15 cellular contexts compared by ENCODE assay signal in the genomic region with DNA sequence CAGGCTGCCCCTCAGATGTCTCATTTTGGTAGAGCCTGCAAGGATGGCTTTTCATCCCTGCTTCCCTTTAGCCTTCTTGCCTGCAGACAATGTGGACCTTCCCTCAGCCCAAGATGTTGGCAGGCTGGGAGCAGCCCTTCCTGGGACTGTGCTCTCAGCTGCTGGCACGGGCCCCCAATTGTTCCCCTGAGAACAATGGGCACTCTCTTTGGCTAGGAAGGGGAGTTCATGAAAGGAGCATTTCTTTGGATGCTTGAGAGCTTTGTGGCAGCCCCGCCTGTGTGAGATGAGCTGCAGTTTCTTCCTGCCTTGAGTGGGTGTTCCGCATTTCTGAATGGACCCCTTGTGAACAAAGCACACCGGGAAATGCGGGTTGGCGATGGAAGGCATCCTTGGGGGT. TPM values are rescaled to one million over a fixed set of nuclear protein-coding genes. Genes with fewer than 3 reads are reported as not detected.
A peak's percentile ranks its signal among the peaks of the same experiment; 100 is the strongest.
DNase-seq lines count a peak whose midpoint lies in the region; ATAC-seq and TF ChIP-seq lines count a peak whose summit lies in the region.
"Had no signal": no experiment of that assay in that cellular context is flagged by ENCODE, and none has a peak within 500 bp of the region (broad histone marks: within the 10 kb centered on the region; RNA-seq: fewer than 3 reads in every experiment).

No MANE protein-coding gene starts in this region.

- no peaks in the 10 kb centered on the region for H3K36me3 ChIP-seq in osteoblast (ENCODE audit: insufficient read depth, low read length)

- no peaks in the 10 kb centered on the region for H3K9me3 ChIP-seq in osteoblast (ENCODE audit: low read depth, low read length)

- intact Hi-C loops in head of caudate nucleus (cut with DNase I): no loop called here

- no peak for TF ChIP-seq CTCF in osteoblast (IDR thresholded peaks at IDR 0.05; ENCODE audit: extremely low read depth, low read depth, low read length)

- H3K4me3 ChIP-seq in osteoblast (ENCODE audit: insufficient read depth, low read length): no peak overlapping the region
- H3K4me3 ChIP-seq: K562, skin epidermis had no signal

- no peak overlapping the region for H3K4me2 ChIP-seq in osteoblast (ENCODE audit: insufficient read depth, low read length)

- peaks cover 17% of the 10 kb centered on the region for H4K20me1 ChIP-seq in osteoblast (ENCODE audit: insufficient read depth, low read length)

- H3K27me3 ChIP-seq in osteoblast (ENCODE audit: insufficient read depth, low read length): no peaks in the 10 kb centered on the region

- H3K79me2 ChIP-seq in osteoblast (ENCODE audit: insufficient read depth, low read length): peaks cover 2% of the 10 kb centered on the region

- ATAC-seq in HG03460 (IDR thresholded peaks at IDR 0.05; ENCODE audit: unreplicated experiment): no peak
- ATAC-seq: activated CD4-positive, alpha-beta T cell treated with anti-CD3 and anti-CD28 coated beads for 36 hours; K562 had no signal

- H2AFZ ChIP-seq in osteoblast (ENCODE audit: low read length): no peak overlapping the region

- H3K4me1 ChIP-seq in osteoblast (ENCODE audit: insufficient read depth, low read length): no peaks in the 10 kb centered on the region

- DNase-seq in C1 segment of cervical spinal cord (lab: John Stamatoyannopoulos, UW) (peak in 12 of 14 donors; percentile 2 to 81 (median 52)), SW480 (ENCODE audit: low spot score) (peak; percentile 45), head of caudate nucleus (peak; percentile 46 to 92 (median 82)), osteoblast (ENCODE audit: insufficient read length, low spot score, missing footprints) (peak; percentile 6), kidney tubule cell (ENCODE audit: low spot score) (no peak), NCI-H524 (lab: John Stamatoyannopoulos, UW) (no peak), NCI-H2029 (lab: John Stamatoyannopoulos, UW) (no peak)
- DNase-seq: activated CD4-positive, alpha-beta T cell treated with anti-CD3 and anti-CD28 coated beads for 36 hours; foreskin fibroblast; immature natural killer cell; NCI-H526 treated with DMSO at 0.1 percent for 48 hours; RPMI8226 had no signal

- no peak overlapping the region for H3K27ac ChIP-seq in osteoblast (ENCODE audit: low read depth, low read length)

RNA-seq across cellular contexts. Expression of gene BSN, which starts 35.0 kb away (rescaled TPM):
- total RNA-seq in osteoblast: under 0.01 and 0.29 TPM in 2 replicates

RNA-seq across cellular contexts. Expression of gene DAG1, which starts 49.2 kb away (rescaled TPM):
- total RNA-seq in osteoblast: 55.4 and 58.3 TPM in 2 replicates

Comparison
In these comparisons a context has a peak if more than half of its experiments do, and no peak if none do; other contexts are left out.
1. DNase-seq: peak in C1 segment of cervical spinal cord (12 of 14), SW480 (single experiment), head of caudate nucleus (42 of 42) and osteoblast (single experiment); none in kidney tubule cell (single experiment), NCI-H524 (0 of 2) and NCI-H2029 (single experiment).